5 cellular contexts compared by ENCODE assay signal in the genomic region with DNA sequence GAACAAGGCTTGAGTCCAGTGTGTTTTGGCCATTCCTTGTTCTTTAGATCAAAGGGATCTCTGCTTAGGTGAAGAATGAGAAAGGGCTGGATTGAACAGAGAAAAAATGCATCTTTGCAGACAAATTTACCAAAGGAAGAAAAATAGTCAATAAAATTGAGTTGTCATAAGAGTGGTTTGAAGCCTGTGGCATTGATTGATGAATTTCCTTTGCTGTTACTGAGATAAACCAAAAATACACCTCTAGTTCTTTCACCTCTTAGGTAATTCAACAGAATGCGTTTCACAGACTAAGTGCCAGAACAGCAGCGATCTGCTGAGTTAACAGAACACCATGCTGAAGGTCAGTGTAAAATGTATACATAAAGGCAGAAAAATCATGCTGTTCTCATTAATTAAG.
"Had no signal": no experiment of that assay in that cellular context is flagged by ENCODE, and none has a peak within 500 bp of the region (broad histone marks: within the 10 kb centered on the region; RNA-seq: fewer than 3 reads in every experiment).

No MANE protein-coding gene starts in this region.

- DNase-seq: GM23248, GOT3, H7, IMR-90, KG1 had no signal
